Comparison of ENCODE assay signal across 25 cellular contexts in genomic region chr20:1448081-1448627, GRCh38. TPM values are rescaled to one million over a fixed set of nuclear protein-coding genes. Genes with fewer than 3 reads are reported as not detected.
"Had no signal": no experiment of that assay in that cellular context is flagged by ENCODE, and none has a peak within 500 bp of the region (broad histone marks: within the 10 kb centered on the region; RNA-seq: fewer than 3 reads in every experiment).

No MANE protein-coding gene starts in this region.

- H3K9me3 Mint-ChIP-seq: dendritic cell treated with granulocyte-macrophage colony-stimulating factor and Interleukin-4, amounts not matched to agents 40 ng/mL and 50 ng/mL, for 4 days; effector memory CD8-positive, alpha-beta T cell; memory B cell; mesothelial cell of epicardium; neural progenitor cell; stimulated activated naive CD8-positive, alpha-beta T cell treated with anti-CD3 and anti-CD28 coated beads, Interleukin-15, amount 100 ng/mL, for 72 hours had no signal

- H3K4me3 Mint-ChIP-seq: dendritic cell treated with granulocyte-macrophage colony-stimulating factor and Interleukin-4, amounts not matched to agents 40 ng/mL and 50 ng/mL, for 4 days; effector memory CD8-positive, alpha-beta T cell; memory B cell; mesothelial cell of epicardium; naive thymus-derived CD4-positive, alpha-beta T cell; neural progenitor cell; stimulated activated naive B cell treated with anti-CD40 and anti-IgM and Interleukin-4, amounts not matched to agents 10 μg/mL and 1 μg/mL and 100 μg/mL, for 72 hours; stimulated activated naive CD8-positive, alpha-beta T cell treated with anti-CD3 and anti-CD28 coated beads, Interleukin-15, amount 100 ng/mL, for 72 hours had no signal

- DNase-seq: cerebellar nuclear complex; effector memory CD8-positive, alpha-beta T cell; esophagus squamous epithelium; foreskin fibroblast; glutamatergic neuron; islet precursor cell; left lung; lower lobe of right lung; naive thymus-derived CD4-positive, alpha-beta T cell; nucleus accumbens; pancreas; stimulated activated CD4-positive, alpha-beta T cell treated with anti-CD3 and anti-CD28 coated beads, Interleukin-2, amount 100 ng/mL, for 24 hours; stimulated activated CD4-positive, alpha-beta T cell treated with anti-CD3 and anti-CD28 coated beads, Interleukin-4, amount 100 ng/mL, for 4 hours; stimulated activated naive B cell treated with anti-CD40 and anti-IgM and Interleukin-4, amounts not matched to agents 10 μg/mL and 1 μg/mL and 100 μg/mL, for 72 hours; stimulated activated naive CD8-positive, alpha-beta T cell treated with anti-CD3 and anti-CD28 coated beads, Interleukin-15, amount 100 ng/mL, for 72 hours; trophoblast cell had no signal

- H3K9ac ChIP-seq: neural progenitor cell had no signal

- H3K4me1 Mint-ChIP-seq: memory B cell; mesothelial cell of epicardium; neural progenitor cell; stimulated activated naive B cell treated with anti-CD40 and anti-IgM and Interleukin-4, amounts not matched to agents 10 μg/mL and 1 μg/mL and 100 μg/mL, for 72 hours; stimulated activated naive CD8-positive, alpha-beta T cell treated with anti-CD3 and anti-CD28 coated beads, Interleukin-15, amount 100 ng/mL, for 72 hours had no signal

- H3K27ac Mint-ChIP-seq: dendritic cell treated with granulocyte-macrophage colony-stimulating factor and Interleukin-4, amounts not matched to agents 40 ng/mL and 50 ng/mL, for 4 days; effector memory CD8-positive, alpha-beta T cell; memory B cell; mesothelial cell of epicardium; neural progenitor cell; progenitor cell of endocrine pancreas; stimulated activated naive B cell treated with anti-CD40 and anti-IgM and Interleukin-4, amounts not matched to agents 10 μg/mL and 1 μg/mL and 100 μg/mL, for 72 hours; stimulated activated naive CD8-positive, alpha-beta T cell treated with anti-CD3 and anti-CD28 coated beads, Interleukin-15, amount 100 ng/mL, for 72 hours had no signal

- H3K27me3 Mint-ChIP-seq: dendritic cell treated with granulocyte-macrophage colony-stimulating factor and Interleukin-4, amounts not matched to agents 40 ng/mL and 50 ng/mL, for 4 days; effector memory CD8-positive, alpha-beta T cell; memory B cell; naive thymus-derived CD4-positive, alpha-beta T cell; progenitor cell of endocrine pancreas; stimulated activated naive B cell treated with anti-CD40 and anti-IgM and Interleukin-4, amounts not matched to agents 10 μg/mL and 1 μg/mL and 100 μg/mL, for 72 hours; stimulated activated naive CD8-positive, alpha-beta T cell treated with anti-CD3 and anti-CD28 coated beads, Interleukin-15, amount 100 ng/mL, for 72 hours had no signal

- H3K4me3 ChIP-seq: esophagus squamous epithelium, gastroesophageal sphincter, left lung, lower lobe of right lung, neural progenitor cell, pancreas, skin epidermis, thoracic aorta had no signal

- H3K27me3 ChIP-seq: esophagus squamous epithelium, gastroesophageal sphincter, left lung, neural progenitor cell, pancreas had no signal

- H3K9me3 ChIP-seq: left lung, lower lobe of right lung, pancreas, thoracic aorta had no signal

- H3K4me1 ChIP-seq: esophagus squamous epithelium, gastroesophageal sphincter, left lung, lower lobe of right lung, neural progenitor cell, pancreas had no signal

- H2AFZ ChIP-seq: neural progenitor cell had no signal

- H3K4me2 ChIP-seq: neural progenitor cell had no signal

- H3K27ac ChIP-seq: esophagus squamous epithelium, gastroesophageal sphincter, left lung, lower lobe of right lung, neural progenitor cell, pancreas, skin epidermis, thoracic aorta had no signal

RNA-seq across cellular contexts. Expression of gene SIRPB2, which starts 43.1 kb away (rescaled TPM):
- total RNA-seq: mesothelial cell of epicardium, progenitor cell of endocrine pancreas, renal cortical epithelial cell had no signal
